In the genomic region with DNA sequence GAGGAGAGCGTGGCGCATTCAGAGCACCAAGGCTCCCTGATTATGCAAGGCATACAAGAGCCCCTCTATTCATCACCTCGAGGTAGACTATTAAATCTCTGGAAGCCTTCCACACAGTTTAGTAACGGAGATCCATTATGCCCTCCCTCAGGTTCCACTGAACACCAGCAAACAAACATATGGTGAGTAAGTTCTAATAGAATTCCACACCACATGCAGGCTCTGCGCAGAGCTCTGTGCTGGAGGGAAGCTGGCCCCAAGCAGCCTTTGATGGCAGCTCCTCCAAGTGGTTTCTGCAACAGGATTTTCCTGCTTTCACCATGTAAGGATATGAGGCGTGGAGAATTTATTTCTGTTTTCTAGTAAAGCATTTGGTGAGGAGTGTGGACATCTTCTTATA, we compare ENCODE assay signal across 22 cellular contexts.
DNase-seq lines count a peak whose midpoint lies in the region; TF ChIP-seq lines count a peak whose summit lies in the region.
"Had no signal": no experiment of that assay in that cellular context is flagged by ENCODE, and none has a peak within 500 bp of the region (broad histone marks: within the 10 kb centered on the region; RNA-seq: fewer than 3 reads in every experiment).

No MANE protein-coding gene starts in this region.

- H3K9ac ChIP-seq in BLaER1 treated with 17β-estradiol and CSF1 and Interleukin-3, amounts not matched to agents 10 nM and 100 nM = no peak overlapping the region
- peak overlapping the region; percentile 59 for H3K9ac ChIP-seq in Karpas-422 (ENCODE audit: low read length)

- peaks cover 15 to 33% (median 28%) of the 10 kb centered on the region in 10 experiments for H3K4me1 ChIP-seq in BLaER1 treated with 17β-estradiol and CSF1 and Interleukin-3, amounts not matched to agents 10 nM and 100 nM
- H3K4me1 ChIP-seq in Karpas-422 (ENCODE audit: low read length) (peaks cover 72% of the 10 kb centered on the region), testis (no peaks in the 10 kb centered on the region)
- H3K4me1 ChIP-seq: gastroesophageal sphincter, psoas muscle had no signal

- DNase-seq in Karpas-422 (peak; percentile 64), choroid plexus epithelial cell (ENCODE audit: low read depth) (peak; percentile 42), amniotic stem cell (lab: John Stamatoyannopoulos, UW) (no peak), NCI-H2196 treated with DMSO at 0.1 percent for 48 hours (lab: John Stamatoyannopoulos, UW; ENCODE audit: unreplicated experiment) (no peak), testis (no peak), dedifferentiated amniotic fluid mesenchymal stem cell (ENCODE audit: extremely low spot score) (no peak)
- DNase-seq: activated CD8-positive, alpha-beta T cell treated with anti-CD3 and anti-CD28 coated beads for 36 hours; activated effector memory CD4-positive, alpha-beta T cell treated with anti-CD3 and anti-CD28 coated beads, Interleukin-2, amount 50 U/mL, for 16 hours; activated T-cell treated with anti-CD3 and anti-CD28 coated beads for 4 hours; AML-193; dermis blood vessel endothelial cell; H9; islet precursor cell; NCI-H146; psoas muscle; stimulated activated CD4-positive, alpha-beta T cell treated with anti-CD3 and anti-CD28 coated beads, Interleukin-1b, Interleukin-23, amount 100 ng/mL, for 48 hours had no signal

- no peaks in the 10 kb centered on the region for H4K20me1 ChIP-seq in BLaER1 treated with 17β-estradiol and CSF1 and Interleukin-3, amounts not matched to agents 10 nM and 100 nM
- no peaks in the 10 kb centered on the region for H4K20me1 ChIP-seq in Karpas-422 (ENCODE audit: insufficient read depth, low read depth, low read length)

- peaks cover 0 to 3% (median 0%) of the 10 kb centered on the region in 11 experiments; a peak in 1 of 22 replicates for H3K36me3 ChIP-seq in BLaER1 treated with 17β-estradiol and CSF1 and Interleukin-3, amounts not matched to agents 10 nM and 100 nM
- H3K36me3 ChIP-seq in Karpas-422 (ENCODE audit: insufficient read depth, low read length) (no peaks in the 10 kb centered on the region), testis (ENCODE audit: low read depth, missing control alignments) (no peaks in the 10 kb centered on the region)
- H3K36me3 ChIP-seq: gastroesophageal sphincter, suprapubic skin had no signal

- peaks cover 18 to 53% (median 45%) of the 10 kb centered on the region in 11 experiments; a peak in 20 of 22 replicates for H3K9me3 ChIP-seq in BLaER1 treated with 17β-estradiol and CSF1 and Interleukin-3, amounts not matched to agents 10 nM and 100 nM (replicated peaks in 1 of 11)
- peaks cover 8% of the 10 kb centered on the region; the same call in 1 of the 2 replicates for H3K9me3 ChIP-seq in Karpas-422 (ENCODE audit: low read length)
- H3K9me3 ChIP-seq in testis = no peaks in the 10 kb centered on the region
- H3K9me3 ChIP-seq: gastroesophageal sphincter, psoas muscle, suprapubic skin had no signal

- H3K4me3 Mint-ChIP-seq in nephron = no peak overlapping the region
- H3K4me3 Mint-ChIP-seq: activated CD8-positive, alpha-beta T cell treated with anti-CD3 and anti-CD28 coated beads for 36 hours; H9 had no signal

- H3K27me3 ChIP-seq in BLaER1 treated with 17β-estradiol and CSF1 and Interleukin-3, amounts not matched to agents 10 nM and 100 nM = no peaks in the 10 kb centered on the region
- H3K27me3 ChIP-seq in Karpas-422 (ENCODE audit: low read length) (no peaks in the 10 kb centered on the region), testis (no peaks in the 10 kb centered on the region)
- H3K27me3 ChIP-seq: gastroesophageal sphincter, suprapubic skin had no signal

- peak overlapping the region; percentile 1; the same call in 1 of the 2 replicates for H2AFZ ChIP-seq in Karpas-422 (ENCODE audit: low read length)

- 83% methylated on average over 6 of the region's 6 CpGs for WGBS in testis, 2 donors

- peak overlapping the region in 8 of 11 experiments; percentile 20 to 62 (median 28); a peak in 8 of 22 replicates for H3K4me2 ChIP-seq in BLaER1 treated with 17β-estradiol and CSF1 and Interleukin-3, amounts not matched to agents 10 nM and 100 nM
- peak overlapping the region; percentile 61 for H3K4me2 ChIP-seq in Karpas-422 (ENCODE audit: low read depth, low read length, poor library complexity, severe bottlenecking)

- TF ChIP-seq POLR2A in testis (IDR thresholded peaks at IDR 0.05) = no peak

- peak overlapping the region in 2 of 3 experiments; percentile 58 to 87 for H3K27ac Mint-ChIP-seq in nephron
- H3K27ac Mint-ChIP-seq: activated CD8-positive, alpha-beta T cell treated with anti-CD3 and anti-CD28 coated beads for 36 hours; H9 had no signal

- intact Hi-C loops in testis (cut with DNase I; ENCODE audit: low total_unique reads) = no loop called here

- H3K9me3 Mint-ChIP-seq in nephron = peaks cover 9% of the 10 kb centered on the region
- H3K9me3 Mint-ChIP-seq: activated CD8-positive, alpha-beta T cell treated with anti-CD3 and anti-CD28 coated beads for 36 hours had no signal

- no peak for TF ChIP-seq CTCF in choroid plexus epithelial cell (conservative IDR thresholded peaks at IDR 0.05; ENCODE audit: low read depth, low read length)
- no peak for TF ChIP-seq CTCF in nephron (IDR thresholded peaks at IDR 0.05; ENCODE audit: unreplicated experiment in 3 of 3)
- TF ChIP-seq CTCF in testis (IDR thresholded peaks at IDR 0.05) = no peak

- no peak overlapping the region for H3K4me3 ChIP-seq in BLaER1 treated with 17β-estradiol and CSF1 and Interleukin-3, amounts not matched to agents 10 nM and 100 nM
- H3K4me3 ChIP-seq in Karpas-422 (ENCODE audit: low read length) (0 out of 2 replicates have a peak overlapping the region, but pooled peaks have one; percentile 40), choroid plexus epithelial cell (ENCODE audit: low read depth, low read length) (no peak overlapping the region), testis (no peak overlapping the region)
- H3K4me3 ChIP-seq: gastroesophageal sphincter, lung, psoas muscle, skin epidermis, suprapubic skin had no signal

- H3K9me2 ChIP-seq in Karpas-422 (replicated peaks; ENCODE audit: insufficient read depth, low read length) = no peaks in the 10 kb centered on the region

- no peaks in the 10 kb centered on the region for H3K36me3 Mint-ChIP-seq in nephron (ENCODE audit: low read depth)

- H3K79me2 ChIP-seq in Karpas-422 (ENCODE audit: low read length) = no peaks in the 10 kb centered on the region

- peak overlapping the region in 1 of 11 experiments; percentile 17; a peak in 1 of 22 replicates for H3K27ac ChIP-seq in BLaER1 treated with 17β-estradiol and CSF1 and Interleukin-3, amounts not matched to agents 10 nM and 100 nM
- H3K27ac ChIP-seq in Karpas-422 (ENCODE audit: low read length) = peak overlapping the region; percentile 97
- H3K27ac ChIP-seq in testis = no peak overlapping the region
- H3K27ac ChIP-seq: gastroesophageal sphincter, psoas muscle, skin epidermis, suprapubic skin had no signal

- peaks cover 3% of the 10 kb centered on the region for H3K27me3 Mint-ChIP-seq in nephron (ENCODE audit: low read depth)
- H3K27me3 Mint-ChIP-seq: activated CD8-positive, alpha-beta T cell treated with anti-CD3 and anti-CD28 coated beads for 36 hours had no signal

- H3K4me1 Mint-ChIP-seq in nephron = peaks cover 27% of the 10 kb centered on the region
- H3K4me1 Mint-ChIP-seq: H9 had no signal

Comparison
In these comparisons a context has a peak if more than half of its experiments do, and no peak if none do; other contexts are left out.
1. DNase-seq: peak in Karpas-422 (single experiment) and choroid plexus epithelial cell (single experiment); none in amniotic stem cell (single experiment), NCI-H2196 treated with DMSO at 0.1 percent for 48 hours (single experiment), testis (single experiment) and dedifferentiated amniotic fluid mesenchymal stem cell (single experiment).